25 cellular contexts compared by ENCODE assay signal in genomic region chr5:9470410-9470809, GRCh38.
"Had no signal": no experiment of that assay in that cellular context is flagged by ENCODE, and none has a peak within 500 bp of the region (broad histone marks: within the 10 kb centered on the region; RNA-seq: fewer than 3 reads in every experiment).

No MANE protein-coding gene starts in this region.

- H3K4me1 Mint-ChIP-seq: immature natural killer cell, naive B cell had no signal

- H3K27me3 ChIP-seq: dorsolateral prefrontal cortex, esophagus squamous epithelium, gastrocnemius medialis, hepatocyte had no signal

- H3K27ac Mint-ChIP-seq: immature natural killer cell, mesothelial cell of epicardium, naive B cell had no signal

- H3K4me3 ChIP-seq: coronary artery, dorsolateral prefrontal cortex, esophagus squamous epithelium, gastrocnemius medialis, hepatocyte, left ventricle myocardium inferior, lower lobe of right lung, mucosa of descending colon had no signal

- H3K27me3 Mint-ChIP-seq: naive B cell had no signal

- H3K36me3 Mint-ChIP-seq: immature natural killer cell, mesothelial cell of epicardium had no signal

- H3K9me3 ChIP-seq: esophagus squamous epithelium, gastrocnemius medialis, lower lobe of right lung, mucosa of descending colon had no signal

- H3K4me3 Mint-ChIP-seq: immature natural killer cell, mesothelial cell of epicardium, naive B cell had no signal

- H3K4me1 ChIP-seq: gastrocnemius medialis, lower lobe of right lung had no signal

- H3K27ac ChIP-seq: coronary artery, dorsolateral prefrontal cortex, esophagus squamous epithelium, gastrocnemius medialis, hepatocyte, left ventricle myocardium inferior, lower lobe of right lung had no signal

- H3K36me3 ChIP-seq: esophagus squamous epithelium, gastrocnemius medialis, left ventricle myocardium inferior, lower lobe of right lung had no signal

- H3K9me3 Mint-ChIP-seq: mesothelial cell of epicardium had no signal

- ATAC-seq: gastrocnemius medialis, left colon, left lobe of liver, lower lobe of right lung, mucosa of descending colon had no signal

- DNase-seq: dermis blood vessel endothelial cell; dorsolateral prefrontal cortex; effector CD4-positive, alpha-beta T cell; effector memory CD4-positive, alpha-beta T cell; esophagus squamous epithelium; foreskin fibroblast; foreskin melanocyte; gastrocnemius medialis; glutamatergic neuron; head of caudate nucleus; hypothalamus; immature natural killer cell; islet precursor cell; kidney; kidney glomerular epithelial cell; left colon; left ventricle myocardium inferior; lower lobe of right lung; mesenchymal stem cell; mucosa of descending colon; naive B cell had no signal
